In the genomic region with DNA sequence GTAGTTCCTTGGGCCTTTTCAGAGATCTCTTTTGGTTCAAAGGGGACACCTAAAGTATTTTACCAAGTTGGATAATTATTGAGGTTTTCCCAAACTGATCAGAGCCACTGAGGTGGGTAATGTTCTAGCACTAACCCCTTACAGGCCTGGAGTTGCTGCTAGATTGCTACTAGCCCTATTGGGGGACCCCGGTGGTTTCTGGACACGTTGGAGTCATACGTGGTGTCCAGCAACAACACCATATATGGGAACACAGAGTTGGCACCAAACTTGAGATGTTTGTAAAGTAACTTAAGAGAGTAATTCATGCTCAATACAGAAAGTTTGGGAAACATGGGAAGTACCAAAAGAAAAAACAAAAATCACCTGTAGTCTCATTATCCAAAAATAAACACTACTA, we compare ENCODE assay signal across 8 cellular contexts. TPM values are rescaled to one million over a fixed set of nuclear protein-coding genes. Genes with fewer than 3 reads are reported as not detected.
DNase-seq lines count a peak whose midpoint lies in the region; ATAC-seq and TF ChIP-seq lines count a peak whose summit lies in the region.

No MANE protein-coding gene starts in this region.

- TF ChIP-seq POLR2A in esophagus squamous epithelium (IDR thresholded peaks at IDR 0.05), result no peak

- H3K4me3 ChIP-seq in RWPE2 (ENCODE audit: severe bottlenecking) (peak overlapping the region; percentile 79), esophagus squamous epithelium (peak overlapping the region; percentile 76 to 93 (median 87)), neutrophil (ENCODE audit: low read depth in 1 of 2, low read length in 1 of 2) (peak overlapping the region; percentile 83 to 89)

- H3K27me3 ChIP-seq in RWPE2 (ENCODE audit: insufficient read depth, poor library complexity, severe bottlenecking) (no peaks in the 10 kb centered on the region), esophagus squamous epithelium (no peaks in the 10 kb centered on the region), neutrophil (no peaks in the 10 kb centered on the region)

- 14 to 20% methylated on average over 2 to 3 of the region's 3 CpGs for WGBS in esophagus squamous epithelium, 2 donors

- no peak for TF ChIP-seq CTCF in RWPE2 (IDR thresholded peaks at IDR 0.05; ENCODE audit: poor library complexity, severe bottlenecking)
- TF ChIP-seq CTCF in esophagus squamous epithelium (IDR thresholded peaks at IDR 0.05), result no peak
- no peak for TF ChIP-seq CTCF in neutrophil (IDR thresholded peaks at IDR 0.05)

- DNase-seq in ELR (ENCODE audit: low read depth) (peak; percentile 49), RWPE2 (ENCODE audit: low spot score) (no peak), esophagus squamous epithelium (lab: John Stamatoyannopoulos, UW) (no peak), SK-N-DZ (ENCODE audit: low spot score) (no peak), NCI-H1105 (lab: John Stamatoyannopoulos, UW) (no peak)

- 0 out of 2 replicates have a peak, but pooled peaks cover 3% of the 10 kb centered on the region for H3K36me3 ChIP-seq in RWPE2 (ENCODE audit: low read depth)
- H3K36me3 ChIP-seq in esophagus squamous epithelium, result peaks cover 0 to 7% (median 0%) of the 10 kb centered on the region in 3 donors
- H3K36me3 ChIP-seq in neutrophil, result no peaks in the 10 kb centered on the region

- peaks cover 2% of the 10 kb centered on the region for H3K4me1 ChIP-seq in RWPE2 (ENCODE audit: insufficient read depth, poor library complexity, severe bottlenecking)
- H3K4me1 ChIP-seq in esophagus squamous epithelium, result peaks cover 0 to 19% (median 8%) of the 10 kb centered on the region in 3 donors
- H3K4me1 ChIP-seq in neutrophil (ENCODE audit: control insufficient read depth in 1 of 2, insufficient read depth in 1 of 2, low read depth in 1 of 2, low read length in 1 of 2), result peaks cover 16% of the 10 kb centered on the region in 2 experiments

- H3K9me3 ChIP-seq in RWPE2 (ENCODE audit: severe bottlenecking) (no peaks in the 10 kb centered on the region), esophagus squamous epithelium (no peaks in the 10 kb centered on the region), neutrophil (no peaks in the 10 kb centered on the region)

- intact Hi-C loops in esophagus squamous epithelium (cut with DNase I), result no loop called here

- H3K27ac ChIP-seq in RWPE2 (ENCODE audit: poor library complexity, severe bottlenecking) (peak overlapping the region; percentile 87), esophagus squamous epithelium (peak overlapping the region; percentile 97 to 99 (median 98)), neutrophil (peak overlapping the region; percentile 75)

- ATAC-seq in RWPE2 (ENCODE audit: low read depth) (no peak), GM21367 (IDR thresholded peaks at IDR 0.05; ENCODE audit: unreplicated experiment) (no peak), HG03439 (IDR thresholded peaks at IDR 0.05; ENCODE audit: unreplicated experiment) (no peak)

RNA-seq across cellular contexts. Expression of a gene that starts 0.6 kb away (rescaled TPM):
- total RNA-seq in esophagus squamous epithelium, result 1 to 10 TPM; 2.0 to 6.9 (median 4.6) TPM
- 0.24 and 0.54 TPM in 2 replicates for polyA plus RNA-seq in SK-N-DZ (2014; cell fraction: cytosol; rRNA removed)
- 0.31 and 0.88 TPM in 2 replicates for polyA plus RNA-seq in SK-N-DZ (2014; cell fraction: nucleus; rRNA removed)

RNA-seq across cellular contexts. Expression of a gene that starts 0.7 kb away (rescaled TPM):
- 10 to 100 TPM in 3 of 4 donors, 1 to 10 TPM in 1; 9.3 to 16.9 (median 13.0) TPM for total RNA-seq in esophagus squamous epithelium
- polyA plus RNA-seq in SK-N-DZ (2014; cell fraction: cytosol; rRNA removed), result 3.9 and 4.0 TPM in 2 replicates
- 10.4 and 13.3 TPM in 2 replicates for polyA plus RNA-seq in SK-N-DZ (2014; cell fraction: nucleus; rRNA removed)
